Comparison of ENCODE assay signal across 13 cellular contexts in the genomic region with DNA sequence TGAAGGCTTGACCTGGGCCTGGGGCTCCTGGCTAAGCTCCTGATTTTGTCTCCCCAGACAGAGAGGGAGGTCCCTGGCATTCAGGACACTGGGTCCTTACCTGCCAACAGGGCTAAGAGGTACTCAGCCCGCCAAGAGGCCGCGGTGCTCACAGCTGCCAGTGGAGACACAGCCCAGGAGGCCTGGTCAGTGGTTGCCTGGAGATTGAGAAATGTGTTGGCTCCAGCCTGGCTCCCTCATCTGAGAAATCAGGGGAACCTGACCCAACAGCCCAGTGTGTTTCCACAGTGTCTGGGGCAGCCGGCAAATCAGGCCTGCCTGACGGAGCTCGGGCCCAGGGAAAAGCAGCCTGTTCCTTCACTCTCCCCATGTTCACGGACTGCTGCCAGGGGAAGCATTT.
A peak's percentile ranks its signal among the peaks of the same experiment; 100 is the strongest.
DNase-seq lines count a peak whose midpoint lies in the region; ATAC-seq and TF ChIP-seq lines count a peak whose summit lies in the region.
"Had no signal": no experiment of that assay in that cellular context is flagged by ENCODE, and none has a peak within 500 bp of the region (broad histone marks: within the 10 kb centered on the region; RNA-seq: fewer than 3 reads in every experiment).

No MANE protein-coding gene starts in this region.

- intact Hi-C loops in left cardiac atrium (cut with DNase I): no loop called here

- H3K4me3 ChIP-seq in AG10803 (ENCODE audit: low read length): no peak overlapping the region
- no peak overlapping the region for H3K4me3 ChIP-seq in rectal smooth muscle tissue (ENCODE audit: low read length)

- TF ChIP-seq CTCF in AG10803 (conservative IDR thresholded peaks at IDR 0.05; ENCODE audit: low read length) (no peak), VCaP (conservative IDR thresholded peaks at IDR 0.05) (no peak)

- peaks cover 7% of the 10 kb centered on the region for H3K4me1 ChIP-seq in rectal smooth muscle tissue (ENCODE audit: control insufficient read depth, insufficient read depth, low read length)

- no peaks in the 10 kb centered on the region for H3K27me3 ChIP-seq in rectal smooth muscle tissue (ENCODE audit: control insufficient read depth, insufficient read depth, low read length)

- H3K27ac ChIP-seq in VCaP (peak overlapping the region; percentile 55), rectal smooth muscle tissue (ENCODE audit: low read depth, low read length) (peak overlapping the region; percentile 70)

- no peaks in the 10 kb centered on the region for H3K36me3 ChIP-seq in rectal smooth muscle tissue (ENCODE audit: control insufficient read depth, insufficient read depth, low read length)

- peak; percentile 46 to 88 for ATAC-seq in left cardiac atrium

- peak; percentile 39 for DNase-seq in AG10803 (ENCODE audit: low read depth)
- DNase-seq in left cardiac atrium: peak; percentile 69
- DNase-seq in NOMO-1 treated with dmso at 0.1 percent for 144 hours (lab: John Stamatoyannopoulos, UW; ENCODE audit: unreplicated experiment): no peak
- DNase-seq in epidermal melanocyte (ENCODE audit: insufficient read length, low spot score): no peak
- DNase-seq in NCI-H1417 treated with DMSO at 0.1 percent for 48 hours (lab: John Stamatoyannopoulos, UW): no peak
- no peak for DNase-seq in foreskin melanocyte
- DNase-seq: activated CD4-positive, alpha-beta memory T cell treated with anti-CD3 and anti-CD28 coated beads, Interleukin-2, amount 10 ng/mL, durations not matched to agents 7 days and 5 days; activated naive CD4-positive, alpha-beta T cell treated with anti-CD3 and anti-CD28 coated beads, Interleukin-2, amount 10 ng/mL, durations not matched to agents 7 days and 5 days; effector CD8-positive, alpha-beta T cell; naive B cell; NCI-H1105 had no signal

- H3K9ac ChIP-seq in rectal smooth muscle tissue (ENCODE audit: low read length): no peak overlapping the region

Comparison
In these comparisons a context has a peak if more than half of its experiments do, and no peak if none do; other contexts are left out.
1. DNase-seq: peak in AG10803 (single experiment) and left cardiac atrium (single experiment); none in NOMO-1 treated with dmso at 0.1 percent for 144 hours (single experiment), epidermal melanocyte (single experiment), NCI-H1417 treated with DMSO at 0.1 percent for 48 hours (single experiment) and foreskin melanocyte (single experiment).